8 cellular contexts compared by ENCODE assay signal in genomic region chr9:137222190-137223077, GRCh38. TPM values are rescaled to one million over a fixed set of nuclear protein-coding genes. Genes with fewer than 3 reads are reported as not detected.
DNase-seq lines count a peak whose midpoint lies in the region; ATAC-seq and TF ChIP-seq lines count a peak whose summit lies in the region.

TSS of gene RNF208 (minus strand) at chr9:137222240. CDS start at chr9:137221212, 1,028 bp downstream.

- peak within 1 kb of the TSS; percentile 80 for H3K4me3 Mint-ChIP-seq in T-helper 1 cell treated with Interleukin-12 subunit alpha and Interleukin-12 subunit beta and Interleukin-4 antibody, amounts not matched to agents 30 μg/mL and 1 μg/mL, for 36 hours

- WGBS in lung, 2 donors = 3 to 4% methylated on average over 62 to 88 of the region's 88 CpGs
- 4% methylated on average over 85 of the region's 88 CpGs for WGBS in urinary bladder

- H3K4me3 ChIP-seq in LNCaP clone FGC (ENCODE audit: low read depth, low read length) (peak within 1 kb of the TSS; percentile 58), cardiac fibroblast (replicated peaks in 1 of 2; ENCODE audit: low read depth in 2 of 2, low read length in 2 of 2) (peak within 1 kb of the TSS; percentile 37 to 48), lung (peak within 1 kb of the TSS; percentile 49), urinary bladder (ENCODE audit: low read depth, low read length) (peak within 1 kb of the TSS; percentile 49)

- no peaks in the 10 kb centered on the region for H3K36me3 Mint-ChIP-seq in T-helper 1 cell treated with Interleukin-12 subunit alpha and Interleukin-12 subunit beta and Interleukin-4 antibody, amounts not matched to agents 30 μg/mL and 1 μg/mL, for 36 hours (ENCODE audit: low read depth)

- no peaks in the 10 kb centered on the region for H3K9me3 ChIP-seq in lung (ENCODE audit: control insufficient read depth in 2 of 2, insufficient read depth in 1 of 2, low read length in 1 of 2)

- H3K27me3 Mint-ChIP-seq in T-helper 1 cell treated with Interleukin-12 subunit alpha and Interleukin-12 subunit beta and Interleukin-4 antibody, amounts not matched to agents 30 μg/mL and 1 μg/mL, for 36 hours (ENCODE audit: low read depth) = no peaks in the 10 kb centered on the region

- TF ChIP-seq CTCF in LNCaP clone FGC (IDR thresholded peaks at IDR 0.05; ENCODE audit: control insufficient read depth, extremely low read depth, insufficient read depth) (no peak), cardiac fibroblast (IDR thresholded peaks at IDR 0.05; ENCODE audit: low read depth, low read length) (no peak), lung (IDR thresholded peaks at IDR 0.05; ENCODE audit: control extremely low read depth, extremely low read depth) (no peak)

- H3K4me1 Mint-ChIP-seq in T-helper 1 cell treated with Interleukin-12 subunit alpha and Interleukin-12 subunit beta and Interleukin-4 antibody, amounts not matched to agents 30 μg/mL and 1 μg/mL, for 36 hours (ENCODE audit: low read depth) = peaks cover under 1% of the 10 kb centered on the region

- H3K9me3 Mint-ChIP-seq in T-helper 1 cell treated with Interleukin-12 subunit alpha and Interleukin-12 subunit beta and Interleukin-4 antibody, amounts not matched to agents 30 μg/mL and 1 μg/mL, for 36 hours = no peaks in the 10 kb centered on the region

- no peaks in the 10 kb centered on the region for H3K36me3 ChIP-seq in lung (ENCODE audit: control insufficient read depth in 2 of 2, insufficient read depth in 2 of 2, low read length in 2 of 2)
- H3K36me3 ChIP-seq in urinary bladder (ENCODE audit: insufficient read depth) = no peaks in the 10 kb centered on the region

- ATAC-seq in lung (ENCODE audit: insufficient read depth, low FRiP score) (no peak), GM18868 (IDR thresholded peaks at IDR 0.05; ENCODE audit: unreplicated experiment) (no peak)

- no peak for DNase-seq in T-helper 1 cell
- DNase-seq in LNCaP clone FGC (ENCODE audit: low read depth) = no peak
- DNase-seq in cardiac fibroblast (ENCODE audit: low read depth in 2 of 2) = no peak
- no peak for DNase-seq in lung (ENCODE audit: low spot score)
- DNase-seq in NOMO-1 treated with DMSO at 0.1 percent for 48 hours (lab: John Stamatoyannopoulos, UW; ENCODE audit: unreplicated experiment) = no peak

- H3K27me3 ChIP-seq in lung (ENCODE audit: control insufficient read depth, insufficient read depth) = no peaks in the 10 kb centered on the region

- peaks cover 3 to 19% of the 10 kb centered on the region in 2 donors for H3K4me1 ChIP-seq in lung (ENCODE audit: control insufficient read depth in 2 of 2, insufficient read depth in 2 of 2, low read length in 2 of 2)
- H3K4me1 ChIP-seq in urinary bladder (ENCODE audit: insufficient read depth) = peaks cover 2% of the 10 kb centered on the region

- H3K27ac ChIP-seq in lung (ENCODE audit: low read depth in 1 of 2, low read length in 1 of 2) = peak within 1 kb of the TSS; percentile 74 to 76
- peak within 1 kb of the TSS; percentile 25 for H3K27ac ChIP-seq in urinary bladder (ENCODE audit: low read depth)

- peak within 1 kb of the TSS; percentile 82 for H3K27ac Mint-ChIP-seq in T-helper 1 cell treated with Interleukin-12 subunit alpha and Interleukin-12 subunit beta and Interleukin-4 antibody, amounts not matched to agents 30 μg/mL and 1 μg/mL, for 36 hours

RNA-seq across cellular contexts. Expression of gene RNF208, which starts in this region (rescaled TPM):
- total RNA-seq in lung (1 to 10 TPM; 1.7 to 7.5 TPM), urinary bladder (not detected)
- polyA plus RNA-seq in lung (10 to 100 TPM in 1 of 2 donors, 1 to 10 TPM in 1; 3.1 to 12.0 TPM), urinary bladder (8.1 TPM)
